In the genomic region with DNA sequence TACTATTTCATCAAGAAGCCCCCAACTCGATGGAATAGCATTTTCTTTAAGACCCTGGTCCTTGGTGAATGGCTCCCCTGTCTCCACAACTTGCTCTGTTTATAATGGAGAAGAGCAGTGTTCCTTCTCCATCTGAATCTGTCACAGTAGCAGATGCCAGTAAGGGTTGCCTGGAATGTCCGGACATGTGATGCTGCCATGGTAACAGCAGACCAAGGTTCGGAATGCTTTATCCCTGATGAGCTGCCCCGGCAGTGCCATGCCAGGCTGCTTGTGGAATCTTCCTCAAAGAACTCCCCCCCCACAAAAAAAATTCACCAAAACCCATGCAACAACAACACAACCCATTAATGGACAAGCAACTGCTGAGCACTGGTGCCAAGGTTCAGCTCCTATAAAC, we compare ENCODE assay signal across 1 cellular context.
TF ChIP-seq lines count a peak whose summit lies in the region.

No MANE protein-coding gene starts in this region.

TF ChIP-seq in SK-N-SH treated with all-trans-retinoic acid at 6 μM for 48 hours, 23 proteins besides CTCF, POLR2A, EP300 and RAD21 (continued from another document):
- TF ChIP-seq ESRRG (CRISPR knock-in tag; IDR thresholded peaks at IDR 0.05) (no peak), TOX (CRISPR knock-in tag; IDR thresholded peaks at IDR 0.05; ENCODE audit: borderline replicate concordance) (no peak), ISL1 (CRISPR knock-in tag; IDR thresholded peaks at IDR 0.05) (no peak), ZFP3 (CRISPR knock-in tag; IDR thresholded peaks at IDR 0.05) (no peak), RARB (CRISPR knock-in tag; IDR thresholded peaks at IDR 0.05) (no peak)
- TF ChIP-seq, protein P1, sequence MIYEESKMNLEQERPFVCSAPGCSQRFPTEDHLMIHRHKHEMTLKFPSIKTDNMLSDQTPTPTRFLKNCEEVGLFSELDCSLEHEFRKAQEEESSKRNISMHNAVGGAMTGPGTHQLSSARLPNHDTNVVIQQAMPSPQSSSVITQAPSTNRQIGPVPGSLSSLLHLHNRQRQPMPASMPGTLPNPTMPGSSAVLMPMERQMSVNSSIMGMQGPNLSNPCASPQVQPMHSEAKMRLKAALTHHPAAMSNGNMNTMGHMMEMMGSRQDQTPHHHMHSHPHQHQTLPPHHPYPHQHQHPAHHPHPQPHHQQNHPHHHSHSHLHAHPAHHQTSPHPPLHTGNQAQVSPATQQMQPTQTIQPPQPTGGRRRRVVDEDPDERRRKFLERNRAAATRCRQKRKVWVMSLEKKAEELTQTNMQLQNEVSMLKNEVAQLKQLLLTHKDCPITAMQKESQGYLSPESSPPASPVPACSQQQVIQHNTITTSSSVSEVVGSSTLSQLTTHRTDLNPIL (CRISPR knock-in tag; IDR thresholded peaks at IDR 0.05; ENCODE audit: low read depth): no peak
- TF ChIP-seq, protein P2, sequence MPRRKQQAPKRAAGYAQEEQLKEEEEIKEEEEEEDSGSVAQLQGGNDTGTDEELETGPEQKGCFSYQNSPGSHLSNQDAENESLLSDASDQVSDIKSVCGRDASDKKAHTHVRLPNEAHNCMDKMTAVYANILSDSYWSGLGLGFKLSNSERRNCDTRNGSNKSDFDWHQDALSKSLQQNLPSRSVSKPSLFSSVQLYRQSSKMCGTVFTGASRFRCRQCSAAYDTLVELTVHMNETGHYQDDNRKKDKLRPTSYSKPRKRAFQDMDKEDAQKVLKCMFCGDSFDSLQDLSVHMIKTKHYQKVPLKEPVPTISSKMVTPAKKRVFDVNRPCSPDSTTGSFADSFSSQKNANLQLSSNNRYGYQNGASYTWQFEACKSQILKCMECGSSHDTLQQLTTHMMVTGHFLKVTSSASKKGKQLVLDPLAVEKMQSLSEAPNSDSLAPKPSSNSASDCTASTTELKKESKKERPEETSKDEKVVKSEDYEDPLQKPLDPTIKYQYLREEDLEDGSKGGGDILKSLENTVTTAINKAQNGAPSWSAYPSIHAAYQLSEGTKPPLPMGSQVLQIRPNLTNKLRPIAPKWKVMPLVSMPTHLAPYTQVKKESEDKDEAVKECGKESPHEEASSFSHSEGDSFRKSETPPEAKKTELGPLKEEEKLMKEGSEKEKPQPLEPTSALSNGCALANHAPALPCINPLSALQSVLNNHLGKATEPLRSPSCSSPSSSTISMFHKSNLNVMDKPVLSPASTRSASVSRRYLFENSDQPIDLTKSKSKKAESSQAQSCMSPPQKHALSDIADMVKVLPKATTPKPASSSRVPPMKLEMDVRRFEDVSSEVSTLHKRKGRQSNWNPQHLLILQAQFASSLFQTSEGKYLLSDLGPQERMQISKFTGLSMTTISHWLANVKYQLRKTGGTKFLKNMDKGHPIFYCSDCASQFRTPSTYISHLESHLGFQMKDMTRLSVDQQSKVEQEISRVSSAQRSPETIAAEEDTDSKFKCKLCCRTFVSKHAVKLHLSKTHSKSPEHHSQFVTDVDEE (CRISPR knock-in tag; IDR thresholded peaks at IDR 0.05): no peak
- TF ChIP-seq, protein P3, sequence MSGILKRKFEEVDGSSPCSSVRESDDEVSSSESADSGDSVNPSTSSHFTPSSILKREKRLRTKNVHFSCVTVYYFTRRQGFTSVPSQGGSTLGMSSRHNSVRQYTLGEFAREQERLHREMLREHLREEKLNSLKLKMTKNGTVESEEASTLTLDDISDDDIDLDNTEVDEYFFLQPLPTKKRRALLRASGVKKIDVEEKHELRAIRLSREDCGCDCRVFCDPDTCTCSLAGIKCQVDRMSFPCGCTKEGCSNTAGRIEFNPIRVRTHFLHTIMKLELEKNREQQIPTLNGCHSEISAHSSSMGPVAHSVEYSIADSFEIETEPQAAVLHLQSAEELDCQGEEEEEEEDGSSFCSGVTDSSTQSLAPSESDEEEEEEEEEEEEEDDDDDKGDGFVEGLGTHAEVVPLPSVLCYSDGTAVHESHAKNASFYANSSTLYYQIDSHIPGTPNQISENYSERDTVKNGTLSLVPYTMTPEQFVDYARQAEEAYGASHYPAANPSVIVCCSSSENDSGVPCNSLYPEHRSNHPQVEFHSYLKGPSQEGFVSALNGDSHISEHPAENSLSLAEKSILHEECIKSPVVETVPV (CRISPR knock-in tag; IDR thresholded peaks at IDR 0.05): no peak
TF ChIP-seq in SK-N-SH treated with all-trans-retinoic acid at 6 μM for 48 hours: peak in this region for 0.
